In the genomic region with DNA sequence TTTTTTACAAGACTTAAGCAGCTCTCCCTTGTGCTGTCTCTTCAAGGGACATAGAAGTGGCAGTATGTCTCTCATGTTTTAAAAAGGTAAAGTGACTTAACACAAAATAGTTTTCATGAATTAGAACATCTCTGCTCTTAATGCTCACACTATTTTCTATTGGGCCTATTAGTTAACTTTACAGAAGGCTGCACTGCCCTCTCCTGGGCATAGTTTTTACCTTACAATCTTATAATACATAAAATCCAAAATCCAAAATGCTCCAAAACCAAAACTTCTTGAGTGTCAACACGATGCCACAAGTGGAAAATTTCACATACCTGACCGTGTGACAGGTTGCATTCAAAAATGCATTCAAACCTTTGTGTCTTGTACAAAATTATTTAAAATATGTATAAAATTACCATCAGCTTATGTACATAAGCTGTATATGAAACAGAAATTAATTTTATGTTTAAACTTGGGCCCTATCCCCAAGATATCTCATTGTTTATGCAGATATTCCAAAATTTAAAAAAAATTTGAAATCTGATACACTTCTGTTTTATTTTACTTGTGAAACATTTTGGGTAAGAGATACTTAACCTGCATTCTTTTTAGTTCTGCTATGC, we compare ENCODE assay signal across 8 cellular contexts. TPM values are rescaled to one million over a fixed set of nuclear protein-coding genes. Genes with fewer than 3 reads are reported as not detected.
A peak's percentile ranks its signal among the peaks of the same experiment; 100 is the strongest.
DNase-seq lines count a peak whose midpoint lies in the region; ATAC-seq and TF ChIP-seq lines count a peak whose summit lies in the region.

No MANE protein-coding gene starts in this region.

- H3K4me1 Mint-ChIP-seq in T-cell, result peaks cover 74 to 85% (median 83%) of the 10 kb centered on the region in 3 donors
- H3K4me1 Mint-ChIP-seq in stimulated activated effector memory CD8-positive, alpha-beta T cell treated with anti-CD3 and anti-CD28 coated beads, Interleukin-12 subunit alpha, Interleukin-12 subunit beta, amount 100 ng/mL, for 72 hours, result peaks cover 43% of the 10 kb centered on the region

- H3K36me3 Mint-ChIP-seq in T-cell, result peaks cover 16% of the 10 kb centered on the region
- peaks cover 51% of the 10 kb centered on the region for H3K36me3 Mint-ChIP-seq in stimulated activated effector memory CD8-positive, alpha-beta T cell treated with anti-CD3 and anti-CD28 coated beads, Interleukin-12 subunit alpha, Interleukin-12 subunit beta, amount 100 ng/mL, for 72 hours

- H3K9me3 ChIP-seq in BE2C, result no peaks in the 10 kb centered on the region
- no peaks in the 10 kb centered on the region for H3K9me3 ChIP-seq in Karpas-422 (ENCODE audit: low read length)
- H3K9me3 ChIP-seq in body of pancreas, result no peaks in the 10 kb centered on the region

- TF ChIP-seq CTCF in BE2C (IDR thresholded peaks at IDR 0.05; ENCODE audit: low read depth, low read length) (peak; percentile 48), body of pancreas (IDR thresholded peaks at IDR 0.05) (peak; percentile 23 to 67 (median 55))

- no peak overlapping the region for H2AFZ ChIP-seq in Karpas-422 (ENCODE audit: low read length)

- H3K36me3 ChIP-seq in BE2C (no peaks in the 10 kb centered on the region), Karpas-422 (ENCODE audit: insufficient read depth, low read length) (no peaks in the 10 kb centered on the region), body of pancreas (replicated peaks in 1 of 2; ENCODE audit: insufficient read depth in 1 of 2, low read depth in 2 of 2) (no peaks in the 10 kb centered on the region)

- peak; percentile 68 for ATAC-seq in GM18868 (IDR thresholded peaks at IDR 0.05; ENCODE audit: unreplicated experiment)
- ATAC-seq in T-cell (replicated peaks in 1 of 4), result peak; percentile 62 to 79 (median 70)
- ATAC-seq in body of pancreas, result peak; percentile 54
- ATAC-seq in left colon, result peak; percentile 39
- peak; percentile 71 for ATAC-seq in stimulated activated effector memory CD8-positive, alpha-beta T cell treated with anti-CD3 and anti-CD28 coated beads, Interleukin-12 subunit alpha, Interleukin-12 subunit beta, amount 100 ng/mL, for 72 hours

- H3K4me1 ChIP-seq in BE2C, result no peaks in the 10 kb centered on the region
- no peaks in the 10 kb centered on the region for H3K4me1 ChIP-seq in Karpas-422 (ENCODE audit: low read length)
- peaks cover 30% of the 10 kb centered on the region for H3K4me1 ChIP-seq in body of pancreas

- no peak for TF ChIP-seq POLR2A in body of pancreas (IDR thresholded peaks at IDR 0.05)

- H3K27ac ChIP-seq in Karpas-422 (ENCODE audit: low read length) (no peak overlapping the region), body of pancreas (no peak overlapping the region)

- H4K20me1 ChIP-seq in Karpas-422 (ENCODE audit: insufficient read depth, low read depth, low read length), result no peaks in the 10 kb centered on the region

- CTCF ChIA-PET in T-cell (lab: Charles Lee), result interaction anchor here (0.7 to 15.8 kb wide), 48 partner anchors 10 to 1371 kb away, joined by 3 to 450 read pairs (median 5); a partner anchor contains a TSS

- DNase-seq in BE2C (peak; percentile 23), Karpas-422 (peak; percentile 79), T-cell (peak in 31 of 34 experiments; percentile 16 to 74 (median 58)), body of pancreas (peak; percentile 45 to 73 (median 63)), left colon (peak in 1 of 2 donors; percentile 65), NCI-H2227 (lab: John Stamatoyannopoulos, UW; ENCODE audit: unreplicated experiment) (no peak)
- no peak for DNase-seq in stimulated activated effector memory CD8-positive, alpha-beta T cell treated with anti-CD3 and anti-CD28 coated beads, Interleukin-12 subunit alpha, Interleukin-12 subunit beta, amount 100 ng/mL, for 72 hours (ENCODE audit: low spot score in 2 of 2)

- no peaks in the 10 kb centered on the region for H3K9me3 Mint-ChIP-seq in T-cell
- H3K9me3 Mint-ChIP-seq in stimulated activated effector memory CD8-positive, alpha-beta T cell treated with anti-CD3 and anti-CD28 coated beads, Interleukin-12 subunit alpha, Interleukin-12 subunit beta, amount 100 ng/mL, for 72 hours, result no peaks in the 10 kb centered on the region

- H3K79me2 ChIP-seq in Karpas-422 (ENCODE audit: low read length), result no peaks in the 10 kb centered on the region

- H3K4me3 Mint-ChIP-seq in T-cell, result no peak overlapping the region
- H3K4me3 Mint-ChIP-seq in stimulated activated effector memory CD8-positive, alpha-beta T cell treated with anti-CD3 and anti-CD28 coated beads, Interleukin-12 subunit alpha, Interleukin-12 subunit beta, amount 100 ng/mL, for 72 hours, result no peak overlapping the region

- WGBS in body of pancreas, 2 donors, result 11 to 35% methylated on average over 2 of the region's 2 CpGs

- H3K27ac Mint-ChIP-seq in T-cell, result no peak overlapping the region
- H3K27ac Mint-ChIP-seq in stimulated activated effector memory CD8-positive, alpha-beta T cell treated with anti-CD3 and anti-CD28 coated beads, Interleukin-12 subunit alpha, Interleukin-12 subunit beta, amount 100 ng/mL, for 72 hours, result no peak overlapping the region

- H3K9ac ChIP-seq in Karpas-422 (ENCODE audit: low read length), result no peak overlapping the region

- H3K9me2 ChIP-seq in Karpas-422 (replicated peaks; ENCODE audit: insufficient read depth, low read length), result no peaks in the 10 kb centered on the region

- intact Hi-C loops in body of pancreas (cut with DNase I), result no loop called here
- intact Hi-C loops in left colon (cut with DNase I, micrococcal nuclease), result loop anchor here (2.0 to 10.0 kb wide), 2 partner anchors 55 to 61 kb away; no protein-coding TSS in a partner anchor

- H3K4me2 ChIP-seq in Karpas-422 (ENCODE audit: low read depth, low read length, poor library complexity, severe bottlenecking), result no peak overlapping the region

- POLR2A ChIA-PET in T-cell (lab: Charles Lee), result interaction anchor here (0.6 to 1.3 kb wide), 3 partner anchors 17 to 26 kb away, joined by 3 to 5 read pairs (median 5); a partner anchor contains a TSS

- H3K27me3 Mint-ChIP-seq in T-cell, result no peaks in the 10 kb centered on the region

- H3K4me3 ChIP-seq in BE2C (ENCODE audit: low read depth, low read length) (no peak overlapping the region), Karpas-422 (ENCODE audit: low read length) (no peak overlapping the region), body of pancreas (no peak overlapping the region)

- H3K27me3 ChIP-seq in BE2C, result no peaks in the 10 kb centered on the region
- H3K27me3 ChIP-seq in Karpas-422 (ENCODE audit: low read length), result no peaks in the 10 kb centered on the region
- no peaks in the 10 kb centered on the region for H3K27me3 ChIP-seq in body of pancreas

RNA-seq across cellular contexts. Expression of a gene that starts 25.8 kb away (rescaled TPM):
- not detected for polyA plus RNA-seq in BE2C (2012; ENCODE audit: insufficient read depth, insufficient read length, low read depth)
- not detected in 2 replicates for total RNA-seq in Karpas-422 (2014; rRNA removed; shearing (Covaris generic); ENCODE audit: low replicate concordance)
- 100 to 1,000 TPM; 101 to 132 (median 117) TPM for total RNA-seq in T-cell
- 10 to 100 TPM; 17.1 to 29.8 TPM for total RNA-seq in body of pancreas
- total RNA-seq in left colon, result 100 to 1,000 TPM in 1 of 2 donors, 10 to 100 TPM in 1; 72.8 to 119 TPM

Comparison
In these comparisons a context has a peak if more than half of its experiments do, and no peak if none do; other contexts are left out.
1. DNase-seq: peak in BE2C (single experiment), Karpas-422 (single experiment), T-cell (31 of 34) and body of pancreas (4 of 4); none in stimulated activated effector memory CD8-positive, alpha-beta T cell treated with anti-CD3 and anti-CD28 coated beads, Interleukin-12 subunit alpha, Interleukin-12 subunit beta, amount 100 ng/mL, for 72 hours (0 of 2) and NCI-H2227 (single experiment).
2. RNA of a gene that starts 25.8 kb away (total RNA-seq): 72.8 to 119 TPM in left colon, 101 to 132 TPM in T-cell and 17.1 to 29.8 TPM in body of pancreas; not detected in Karpas-422; every median in the first group is over 10 times any median in the second.
3. Peak in every context shown above with its lines, with median percentiles within 50 percentile points of each other: ATAC-seq.